Comparison of ENCODE assay signal across 11 cellular contexts in genomic region chr1:12204140-12204539, GRCh38. TPM values are rescaled to one million over a fixed set of nuclear protein-coding genes. Genes with fewer than 3 reads are reported as not detected.
DNase-seq lines count a peak whose midpoint lies in the region; ATAC-seq, FAIRE-seq and TF ChIP-seq lines count a peak whose summit lies in the region.
"Had no signal": no experiment of that assay in that cellular context is flagged by ENCODE, and none has a peak within 500 bp of the region (broad histone marks: within the 10 kb centered on the region; RNA-seq: fewer than 3 reads in every experiment).

No MANE protein-coding gene starts in this region.

- FAIRE-seq in GM19239 (lab: Jason Lieb, UNC) = peak; percentile 55
- FAIRE-seq: urothelium cell line had no signal

- peaks cover 75% of the 10 kb centered on the region for H3K4me1 Mint-ChIP-seq in activated CD8-positive, alpha-beta T cell treated with anti-CD3 and anti-CD28 coated beads, Interleukin-2, amount 10 ng/mL, durations not matched to agents 7 days and 5 days (ENCODE audit: low read depth)

- H3K4me3 Mint-ChIP-seq in activated CD8-positive, alpha-beta T cell treated with anti-CD3 and anti-CD28 coated beads, Interleukin-2, amount 10 ng/mL, durations not matched to agents 7 days and 5 days = no peak overlapping the region

- H3K27ac Mint-ChIP-seq in activated CD8-positive, alpha-beta T cell treated with anti-CD3 and anti-CD28 coated beads, Interleukin-2, amount 10 ng/mL, durations not matched to agents 7 days and 5 days = peak overlapping the region; percentile 71

- H3K27me3 Mint-ChIP-seq in activated CD8-positive, alpha-beta T cell treated with anti-CD3 and anti-CD28 coated beads, Interleukin-2, amount 10 ng/mL, durations not matched to agents 7 days and 5 days (ENCODE audit: low read depth) = no peaks in the 10 kb centered on the region

- intact Hi-C loops in ovary (cut with DNase I) = loop anchor here in 2 of 4 donors (10.0 kb wide), 2 partner anchors 359 to 369 kb away; partner anchors contain the start of gene NPPA (in 1 of the 2)

- peaks cover 79% of the 10 kb centered on the region for H3K36me3 Mint-ChIP-seq in activated CD8-positive, alpha-beta T cell treated with anti-CD3 and anti-CD28 coated beads, Interleukin-2, amount 10 ng/mL, durations not matched to agents 7 days and 5 days (ENCODE audit: low read depth)

- ATAC-seq in activated CD8-positive, alpha-beta T cell treated with anti-CD3 and anti-CD28 coated beads, Interleukin-2, amount 10 ng/mL, durations not matched to agents 7 days and 5 days = peak; percentile 38
- ATAC-seq in GM21576 (IDR thresholded peaks at IDR 0.05; ENCODE audit: unreplicated experiment) (no peak), GM21381 (IDR thresholded peaks at IDR 0.05; ENCODE audit: unreplicated experiment) (no peak)
- ATAC-seq: left cardiac atrium had no signal

- TF ChIP-seq CTCF in ovary (IDR thresholded peaks at IDR 0.05) = no peak

- no peak for TF ChIP-seq EP300 in ovary (IDR thresholded peaks at IDR 0.05)

- CTCF ChIA-PET in activated CD8-positive, alpha-beta T cell treated with anti-CD3 and anti-CD28 coated beads, Interleukin-2, amount 10 ng/mL, durations not matched to agents 7 days and 5 days (lab: Charles Lee) = interaction anchor here (0.8 to 13.5 kb wide), 3 partner anchors 30 to 81 kb away, joined by 3 to 369 read pairs (median 4); no protein-coding TSS in a partner anchor

- no peak overlapping the region for H3K4me3 ChIP-seq in effector memory CD4-positive, alpha-beta T cell (ENCODE audit: insufficient read depth, low read depth, low read length, poor library complexity, severe bottlenecking)
- no peak overlapping the region for H3K4me3 ChIP-seq in ovary

- peaks cover 25% of the 10 kb centered on the region for H3K4me1 ChIP-seq in effector memory CD4-positive, alpha-beta T cell (ENCODE audit: control insufficient read depth, insufficient read depth, low read length, poor library complexity, severe bottlenecking)
- peaks cover 2% of the 10 kb centered on the region for H3K4me1 ChIP-seq in ovary (ENCODE audit: insufficient read depth)

- peaks cover 61% of the 10 kb centered on the region for H3K36me3 ChIP-seq in effector memory CD4-positive, alpha-beta T cell (ENCODE audit: control insufficient read depth, insufficient read depth, low read length)
- H3K36me3 ChIP-seq in ovary = no peaks in the 10 kb centered on the region

- no peaks in the 10 kb centered on the region for H3K9me3 Mint-ChIP-seq in activated CD8-positive, alpha-beta T cell treated with anti-CD3 and anti-CD28 coated beads, Interleukin-2, amount 10 ng/mL, durations not matched to agents 7 days and 5 days (ENCODE audit: insufficient read depth)

- H3K9me3 ChIP-seq in effector memory CD4-positive, alpha-beta T cell (ENCODE audit: control insufficient read depth, low read length) = no peaks in the 10 kb centered on the region
- H3K9me3 ChIP-seq in ovary = no peaks in the 10 kb centered on the region

- POLR2A ChIA-PET in activated CD8-positive, alpha-beta T cell treated with anti-CD3 and anti-CD28 coated beads, Interleukin-2, amount 10 ng/mL, durations not matched to agents 7 days and 5 days (lab: Charles Lee) = interaction anchor here (0.8 to 2.6 kb wide), 3 partner anchors 46 to 296 kb away, joined by 3 to 10 read pairs (median 4); no protein-coding TSS in a partner anchor

- H3K27me3 ChIP-seq in effector memory CD4-positive, alpha-beta T cell (replicated peaks; ENCODE audit: control insufficient read depth, insufficient read depth, low read length, poor library complexity, severe bottlenecking) = no peaks in the 10 kb centered on the region
- no peaks in the 10 kb centered on the region for H3K27me3 ChIP-seq in ovary

- WGBS in ovary, 3 donors = 88 to 90% (median 89%) methylated on average over 7 of the region's 7 CpGs

- DNase-seq in GM19239 (ENCODE audit: insufficient read length, low spot score) (no peak), NCI-H526 (lab: John Stamatoyannopoulos, UW) (no peak), ovary (no peak)
- DNase-seq in activated CD8-positive, alpha-beta T cell treated with anti-CD3 and anti-CD28 coated beads, Interleukin-2, amount 10 ng/mL, durations not matched to agents 7 days and 5 days = peak; percentile 55
- no peak for DNase-seq in effector memory CD4-positive, alpha-beta T cell
- peak; percentile 39 for DNase-seq in stimulated activated CD8-positive, alpha-beta memory T cell treated with anti-CD3 and anti-CD28 coated beads, Interleukin-12 subunit alpha, Interleukin-12 subunit beta, amount 100 ng/mL, for 24 hours (ENCODE audit: extremely low read depth)
- DNase-seq: left cardiac atrium; NK-92 treated with Interleukin-12 subunit alpha and Interleukin-12 subunit beta, amount 100 ng/mL, for 24 hours had no signal

- H3K27ac ChIP-seq in effector memory CD4-positive, alpha-beta T cell (ENCODE audit: insufficient read depth, low read length, poor library complexity, severe bottlenecking) = peak overlapping the region; percentile 50
- no peak overlapping the region for H3K27ac ChIP-seq in ovary

- TF ChIP-seq POLR2A in ovary (IDR thresholded peaks at IDR 0.05) = no peak

RNA-seq across cellular contexts. Expression of gene VPS13D, which starts 25.7 kb away (rescaled TPM):
- total RNA-seq in activated CD8-positive, alpha-beta T cell treated with anti-CD3 and anti-CD28 coated beads, Interleukin-2, amount 10 ng/mL, durations not matched to agents 7 days and 5 days = 10 to 100 TPM; 32.5 to 39.9 TPM
- total RNA-seq in ovary = 10 to 100 TPM; 36.0 to 59.3 (median 47.8) TPM
- polyA plus RNA-seq in ovary = 10 to 100 TPM; 19.8 to 36.0 TPM

RNA-seq across cellular contexts. Expression of gene TNFRSF1B, which starts 37.3 kb away (rescaled TPM):
- total RNA-seq in activated CD8-positive, alpha-beta T cell treated with anti-CD3 and anti-CD28 coated beads, Interleukin-2, amount 10 ng/mL, durations not matched to agents 7 days and 5 days = 100 to 1,000 TPM; 274 to 284 TPM
- 10 to 100 TPM; 11.4 to 27.6 (median 21.6) TPM for total RNA-seq in ovary
- polyA plus RNA-seq in ovary = 10 to 100 TPM; 10.3 to 14.3 TPM

Comparison
In these comparisons a context has a peak if more than half of its experiments do, and no peak if none do; other contexts are left out.
1. DNase-seq: peak in activated CD8-positive, alpha-beta T cell treated with anti-CD3 and anti-CD28 coated beads, Interleukin-2, amount 10 ng/mL, durations not matched to agents 7 days and 5 days (single experiment) and stimulated activated CD8-positive, alpha-beta memory T cell treated with anti-CD3 and anti-CD28 coated beads, Interleukin-12 subunit alpha, Interleukin-12 subunit beta, amount 100 ng/mL, for 24 hours (single experiment); none in GM19239 (single experiment), effector memory CD4-positive, alpha-beta T cell (0 of 3), NCI-H526 (0 of 2) and ovary (0 of 5).
2. RNA of gene TNFRSF1B, which starts 37.3 kb away (total RNA-seq): 274 to 284 TPM in activated CD8-positive, alpha-beta T cell treated with anti-CD3 and anti-CD28 coated beads, Interleukin-2, amount 10 ng/mL, durations not matched to agents 7 days and 5 days; 11.4 to 27.6 TPM in ovary; every median in the first group is over 4 times any median in the second.